7 cellular contexts compared by ENCODE assay signal in the genomic region with DNA sequence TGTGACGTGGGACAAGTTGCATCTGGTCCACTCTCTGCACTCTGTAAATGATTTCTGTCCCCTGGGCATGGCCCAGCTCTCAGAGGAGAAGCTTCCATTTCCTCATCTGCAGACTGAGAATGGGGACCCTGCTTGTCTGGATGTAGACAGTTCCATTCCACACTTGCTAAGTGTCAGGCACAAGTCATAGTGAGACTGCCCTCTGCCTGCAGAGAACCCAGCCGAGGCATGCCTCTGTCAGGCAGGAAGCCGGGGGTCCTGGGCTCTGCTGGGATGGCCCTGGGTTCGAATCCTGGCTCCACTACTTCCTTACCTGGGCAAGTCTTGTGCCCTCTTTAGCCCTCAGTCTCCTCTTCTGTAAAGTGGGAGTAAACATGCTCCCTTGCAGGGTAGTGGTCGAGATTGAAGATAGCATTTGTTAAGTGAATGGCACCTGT. TPM values are rescaled to one million over a fixed set of nuclear protein-coding genes. Genes with fewer than 3 reads are reported as not detected.
DNase-seq lines count a peak whose midpoint lies in the region; ATAC-seq and TF ChIP-seq lines count a peak whose summit lies in the region.

No MANE protein-coding gene starts in this region.

- peak; percentile 18 for ATAC-seq in GM18502 (IDR thresholded peaks at IDR 0.05; ENCODE audit: poor library complexity, unreplicated experiment)
- peak; percentile 10 for ATAC-seq in HG02678 (IDR thresholded peaks at IDR 0.05; ENCODE audit: unreplicated experiment)
- no peak for ATAC-seq in left lung
- ATAC-seq in HG03469 (IDR thresholded peaks at IDR 0.05; ENCODE audit: unreplicated experiment), result no peak

- H3K4me1 ChIP-seq in left lung (peaks cover 31 to 54% of the 10 kb centered on the region in 2 donors), vagina (peaks cover 59% of the 10 kb centered on the region)

- H3K36me3 ChIP-seq in left lung (peaks cover 0 to 23% of the 10 kb centered on the region in 2 donors), vagina (no peaks in the 10 kb centered on the region)

- H3K9me3 ChIP-seq in left lung (no peaks in the 10 kb centered on the region), vagina (no peaks in the 10 kb centered on the region)

- TF ChIP-seq POLR2A in vagina (IDR thresholded peaks at IDR 0.05), result no peak

- TF ChIP-seq CTCF in left lung (IDR thresholded peaks at IDR 0.05) (no peak), vagina (IDR thresholded peaks at IDR 0.05) (no peak)

- H3K4me3 ChIP-seq in left lung (peak overlapping the region in 1 of 2 donors; percentile 99), vagina (peak overlapping the region; percentile 85 to 88)

- H3K27ac ChIP-seq in left lung (peak overlapping the region; percentile 93), vagina (peak overlapping the region; percentile 94)

- intact Hi-C loops in left lung (cut with DNase I), result no loop called here
- intact Hi-C loops in vagina (cut with DNase I), result loop anchor here (10.0 kb wide), 1 partner anchor 164 kb away; a partner anchor contains a TSS

- peak; percentile 36 for DNase-seq in activated CD8-positive, alpha-beta memory T cell treated with anti-CD3 and anti-CD28 coated beads, Interleukin-2, amount 50 U/mL, for 4 hours
- DNase-seq in left lung (peak in 1 of 2 donors; percentile 43), vagina (ENCODE audit: extremely low spot score in 2 of 2) (peak in 1 of 2 donors; percentile 88), COR-L47 (lab: John Stamatoyannopoulos, UW) (no peak)

- H3K27me3 ChIP-seq in left lung, result peaks cover 0 to 6% of the 10 kb centered on the region in 2 donors
- H3K27me3 ChIP-seq in vagina, result no peaks in the 10 kb centered on the region

RNA-seq across cellular contexts. Expression of a gene that starts 4.1 kb away (rescaled TPM):
- total RNA-seq in left lung (100 to 1,000 TPM in 1 of 2 donors, 10 to 100 TPM in 1; 62.5 to 101 TPM), vagina (21.6 TPM)

RNA-seq across cellular contexts. Expression of a gene that starts 35.4 kb away (rescaled TPM):
- total RNA-seq in left lung (10 to 100 TPM in 1 of 2 donors, 1 to 10 TPM in 1; 7.4 to 16.9 TPM), vagina (4.2 TPM)

Comparison
In these comparisons a context has a peak if more than half of its experiments do, and no peak if none do; other contexts are left out.
1. ATAC-seq: peak in GM18502 (single experiment) and HG02678 (single experiment); none in left lung (single experiment) and HG03469 (single experiment).